Comparison of ENCODE assay signal across 14 cellular contexts in genomic region chr9:72390896-72391295, GRCh38. TPM values are rescaled to one million over a fixed set of nuclear protein-coding genes. Genes with fewer than 3 reads are reported as not detected.
DNase-seq lines count a peak whose midpoint lies in the region; ATAC-seq and TF ChIP-seq lines count a peak whose summit lies in the region.
"Had no signal": no experiment of that assay in that cellular context is flagged by ENCODE, and none has a peak within 500 bp of the region (broad histone marks: within the 10 kb centered on the region; RNA-seq: fewer than 3 reads in every experiment).

No MANE protein-coding gene starts in this region.

- H3K27me3 ChIP-seq in mammary epithelial cell (ENCODE audit: insufficient read depth, low read length) (no peaks in the 10 kb centered on the region), gastrocnemius medialis (no peaks in the 10 kb centered on the region)
- H3K27me3 ChIP-seq: BE2C had no signal

- H2AFZ ChIP-seq in mammary epithelial cell (ENCODE audit: low read depth, low read length), result peak overlapping the region; percentile 8
- H2AFZ ChIP-seq: GM23248 had no signal

- no peak overlapping the region for H3K4me2 ChIP-seq in mammary epithelial cell (ENCODE audit: insufficient read depth, low read depth, low read length)

- H3K4me1 ChIP-seq in mammary epithelial cell (ENCODE audit: insufficient read depth, low read length), result no peaks in the 10 kb centered on the region
- H3K4me1 ChIP-seq in gastrocnemius medialis, result peaks cover 0 to 3% of the 10 kb centered on the region in 2 donors
- H3K4me1 ChIP-seq: BE2C had no signal

- H3K9me3 ChIP-seq in mammary epithelial cell (replicated peaks; ENCODE audit: insufficient read depth, low read length) (no peaks in the 10 kb centered on the region), gastrocnemius medialis (no peaks in the 10 kb centered on the region)
- H3K9me3 ChIP-seq: BE2C had no signal

- TF ChIP-seq CTCF in mammary epithelial cell (conservative IDR thresholded peaks at IDR 0.05 in 1 of 2, IDR thresholded peaks at IDR 0.05 in 1 of 2; ENCODE audit: extremely low read depth in 1 of 2, insufficient read depth in 1 of 2, low read depth in 1 of 2, low read length in 2 of 2) (no peak), gastrocnemius medialis (IDR thresholded peaks at IDR 0.05 in 4 of 5, conservative IDR thresholded peaks at IDR 0.05 in 1 of 5) (no peak)

- peak in 1 of 2 donors; percentile 15 for TF ChIP-seq POLR2A in gastrocnemius medialis (IDR thresholded peaks at IDR 0.05)

- no TSS peak for BruUV-seq in mammary epithelial cell (replicated peaks; lab: Mats Ljungman, UMichigan)

- H3K79me2 ChIP-seq in mammary epithelial cell (ENCODE audit: insufficient read depth, low read length), result no peaks in the 10 kb centered on the region

- peak; percentile 30 to 52 for ATAC-seq in gastrocnemius medialis
- ATAC-seq in GM21528 (IDR thresholded peaks at IDR 0.05; ENCODE audit: low FRiP score, unreplicated experiment), result no peak

- dilution Hi-C loops in mammary epithelial cell (cut with HindIII; ENCODE audit: low sequenced_read_pairs), result no loop called here

- H3K36me3 ChIP-seq in mammary epithelial cell (ENCODE audit: insufficient read depth, low read length), result no peaks in the 10 kb centered on the region
- H3K36me3 ChIP-seq in gastrocnemius medialis, result no peaks in the 10 kb centered on the region
- H3K36me3 ChIP-seq: BE2C had no signal

- in situ Hi-C loops in mammary epithelial cell (cut with MboI; ENCODE audit: low sequenced_read_pairs in 2 of 2), result no loop called here
- in situ Hi-C loops in gastrocnemius medialis (cut with MboI; ENCODE audit: low sequenced_read_pairs in 4 of 4), result loop anchor here in 1 of 4 donors (25.0 kb wide), 1 partner anchor 196 kb away; no protein-coding TSS in a partner anchor

- H3K27ac ChIP-seq in mammary epithelial cell (ENCODE audit: insufficient read depth, low read depth, low read length), result no peak overlapping the region
- peak overlapping the region in 2 of 4 donors; percentile 4 to 56 for H3K27ac ChIP-seq in gastrocnemius medialis
- H3K27ac ChIP-seq: C4-2B, GM23248, HL-60 had no signal

- intact Hi-C loops in mammary epithelial cell (cut with micrococcal nuclease), result no loop called here
- intact Hi-C loops in gastrocnemius medialis (cut with DNase I; ENCODE audit: low total_unique reads), result loop anchor here (5.0 kb wide), 1 partner anchor 74 kb away; no protein-coding TSS in a partner anchor

- H3K4me3 ChIP-seq in mammary epithelial cell (replicated peaks in 1 of 3; ENCODE audit: insufficient read depth in 1 of 3, low read depth in 2 of 3, low read length in 3 of 3) (no peak overlapping the region), gastrocnemius medialis (no peak overlapping the region)
- H3K4me3 ChIP-seq: GM23248 had no signal

- DNase-seq in D341Med (ENCODE audit: low spot score), result peak; percentile 65
- peak; percentile 78 for DNase-seq in NCI-H69 (lab: John Stamatoyannopoulos, UW)
- peak; percentile 11 for DNase-seq in mammary epithelial cell
- DNase-seq in gastrocnemius medialis, result no peak
- no peak for DNase-seq in putamen (ENCODE audit: low spot score)
- no peak for DNase-seq in AG08395 (ENCODE audit: low spot score)
- DNase-seq: BE2C; CD4-positive, alpha-beta memory T cell; DMS53; GF-D8; GM23248 had no signal

- H3K9ac ChIP-seq in mammary epithelial cell (ENCODE audit: insufficient read depth, low read length), result no peak overlapping the region
- H3K9ac ChIP-seq: GM23248 had no signal

- CTCF ChIA-PET in mammary epithelial cell (lab: Charles Lee; ENCODE audit: low non-redundant PET), result no interaction called here

- H4K20me1 ChIP-seq in mammary epithelial cell (ENCODE audit: insufficient read depth, low read length), result no peaks in the 10 kb centered on the region

- 50% methylated on average over 2 of the region's 2 CpGs for WGBS in mammary epithelial cell (ENCODE audit: low coverage, missing lambda C conversion rate)

RNA-seq across cellular contexts. Expression of gene ZFAND5, which starts 25.9 kb away (rescaled TPM):
- total RNA-seq in mammary epithelial cell (10 to 100 TPM; 88.6 to 92.5 TPM), gastrocnemius medialis (1,000 to 10,000 TPM in 1 of 4 donors, 100 to 1,000 TPM in 3; 316 to 2,069 (median 561) TPM)
- 37.3 TPM for polyA plus RNA-seq in mammary epithelial cell
- polyA minus RNA-seq in mammary epithelial cell, result 122 TPM

Comparison
In these comparisons a context has a peak if more than half of its experiments do, and no peak if none do; other contexts are left out.
1. DNase-seq: peak in D341Med (single experiment), NCI-H69 (single experiment) and mammary epithelial cell (single experiment); none in gastrocnemius medialis (0 of 2), putamen (single experiment) and AG08395 (single experiment).